1 cellular context compared by ENCODE assay signal in the genomic region with DNA sequence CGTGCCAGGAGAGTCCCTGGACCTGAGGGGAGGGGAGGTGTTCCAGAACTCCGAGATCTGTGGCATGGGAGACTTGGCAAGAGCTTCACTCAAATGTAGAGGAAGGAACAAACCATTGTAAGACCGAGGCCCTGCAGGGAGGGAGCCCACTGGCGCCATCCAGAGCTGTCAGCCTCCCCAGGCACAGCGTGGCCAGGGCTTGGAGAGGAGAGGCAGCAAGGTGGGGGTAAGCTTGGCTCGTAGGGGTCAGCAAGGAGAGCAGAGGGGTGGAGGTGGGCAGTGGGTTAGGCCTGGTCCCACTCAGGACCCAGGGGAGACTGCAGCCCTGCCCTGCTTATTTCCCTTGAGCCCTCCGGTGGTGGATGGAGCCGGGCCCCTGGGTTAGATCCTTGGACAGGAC.
TF ChIP-seq lines count a peak whose summit lies in the region.

No MANE protein-coding gene starts in this region.

TF ChIP-seq in WTC11, 78 proteins besides CTCF, POLR2A, EP300 and RAD21 (continued from another document):
- TF ChIP-seq NR1H2 (CRISPR knock-in tag; IDR thresholded peaks at IDR 0.05), result no peak
- TF ChIP-seq SP1 (CRISPR knock-in tag; conservative IDR thresholded peaks at IDR 0.05), result no peak
- no peak for TF ChIP-seq GABPB1 (CRISPR knock-in tag; IDR thresholded peaks at IDR 0.05)
- TF ChIP-seq, protein P1, sequence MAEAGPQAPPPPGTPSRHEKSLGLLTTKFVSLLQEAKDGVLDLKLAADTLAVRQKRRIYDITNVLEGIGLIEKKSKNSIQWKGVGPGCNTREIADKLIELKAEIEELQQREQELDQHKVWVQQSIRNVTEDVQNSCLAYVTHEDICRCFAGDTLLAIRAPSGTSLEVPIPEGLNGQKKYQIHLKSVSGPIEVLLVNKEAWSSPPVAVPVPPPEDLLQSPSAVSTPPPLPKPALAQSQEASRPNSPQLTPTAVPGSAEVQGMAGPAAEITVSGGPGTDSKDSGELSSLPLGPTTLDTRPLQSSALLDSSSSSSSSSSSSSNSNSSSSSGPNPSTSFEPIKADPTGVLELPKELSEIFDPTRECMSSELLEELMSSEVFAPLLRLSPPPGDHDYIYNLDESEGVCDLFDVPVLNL (CRISPR knock-in tag; IDR thresholded peaks at IDR 0.05; ENCODE audit: borderline replicate concordance, low read depth), result no peak
- no peak for TF ChIP-seq MYBL2 (CRISPR knock-in tag; IDR thresholded peaks at IDR 0.05)
- no peak for TF ChIP-seq ZNF671 (CRISPR knock-in tag; IDR thresholded peaks at IDR 0.05)
- TF ChIP-seq FOXP1 (CRISPR knock-in tag; IDR thresholded peaks at IDR 0.05; ENCODE audit: borderline replicate concordance), result no peak
- TF ChIP-seq MXD4 (CRISPR knock-in tag; IDR thresholded peaks at IDR 0.05; ENCODE audit: borderline replicate concordance), result no peak
- TF ChIP-seq, protein P2, sequence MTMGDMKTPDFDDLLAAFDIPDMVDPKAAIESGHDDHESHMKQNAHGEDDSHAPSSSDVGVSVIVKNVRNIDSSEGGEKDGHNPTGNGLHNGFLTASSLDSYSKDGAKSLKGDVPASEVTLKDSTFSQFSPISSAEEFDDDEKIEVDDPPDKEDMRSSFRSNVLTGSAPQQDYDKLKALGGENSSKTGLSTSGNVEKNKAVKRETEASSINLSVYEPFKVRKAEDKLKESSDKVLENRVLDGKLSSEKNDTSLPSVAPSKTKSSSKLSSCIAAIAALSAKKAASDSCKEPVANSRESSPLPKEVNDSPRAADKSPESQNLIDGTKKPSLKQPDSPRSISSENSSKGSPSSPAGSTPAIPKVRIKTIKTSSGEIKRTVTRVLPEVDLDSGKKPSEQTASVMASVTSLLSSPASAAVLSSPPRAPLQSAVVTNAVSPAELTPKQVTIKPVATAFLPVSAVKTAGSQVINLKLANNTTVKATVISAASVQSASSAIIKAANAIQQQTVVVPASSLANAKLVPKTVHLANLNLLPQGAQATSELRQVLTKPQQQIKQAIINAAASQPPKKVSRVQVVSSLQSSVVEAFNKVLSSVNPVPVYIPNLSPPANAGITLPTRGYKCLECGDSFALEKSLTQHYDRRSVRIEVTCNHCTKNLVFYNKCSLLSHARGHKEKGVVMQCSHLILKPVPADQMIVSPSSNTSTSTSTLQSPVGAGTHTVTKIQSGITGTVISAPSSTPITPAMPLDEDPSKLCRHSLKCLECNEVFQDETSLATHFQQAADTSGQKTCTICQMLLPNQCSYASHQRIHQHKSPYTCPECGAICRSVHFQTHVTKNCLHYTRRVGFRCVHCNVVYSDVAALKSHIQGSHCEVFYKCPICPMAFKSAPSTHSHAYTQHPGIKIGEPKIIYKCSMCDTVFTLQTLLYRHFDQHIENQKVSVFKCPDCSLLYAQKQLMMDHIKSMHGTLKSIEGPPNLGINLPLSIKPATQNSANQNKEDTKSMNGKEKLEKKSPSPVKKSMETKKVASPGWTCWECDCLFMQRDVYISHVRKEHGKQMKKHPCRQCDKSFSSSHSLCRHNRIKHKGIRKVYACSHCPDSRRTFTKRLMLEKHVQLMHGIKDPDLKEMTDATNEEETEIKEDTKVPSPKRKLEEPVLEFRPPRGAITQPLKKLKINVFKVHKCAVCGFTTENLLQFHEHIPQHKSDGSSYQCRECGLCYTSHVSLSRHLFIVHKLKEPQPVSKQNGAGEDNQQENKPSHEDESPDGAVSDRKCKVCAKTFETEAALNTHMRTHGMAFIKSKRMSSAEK (CRISPR knock-in tag; IDR thresholded peaks at IDR 0.05; ENCODE audit: borderline replicate concordance), result no peak
- TF ChIP-seq ESRRA (CRISPR knock-in tag; IDR thresholded peaks at IDR 0.05; ENCODE audit: borderline replicate concordance), result no peak
- TF ChIP-seq, protein P3, sequence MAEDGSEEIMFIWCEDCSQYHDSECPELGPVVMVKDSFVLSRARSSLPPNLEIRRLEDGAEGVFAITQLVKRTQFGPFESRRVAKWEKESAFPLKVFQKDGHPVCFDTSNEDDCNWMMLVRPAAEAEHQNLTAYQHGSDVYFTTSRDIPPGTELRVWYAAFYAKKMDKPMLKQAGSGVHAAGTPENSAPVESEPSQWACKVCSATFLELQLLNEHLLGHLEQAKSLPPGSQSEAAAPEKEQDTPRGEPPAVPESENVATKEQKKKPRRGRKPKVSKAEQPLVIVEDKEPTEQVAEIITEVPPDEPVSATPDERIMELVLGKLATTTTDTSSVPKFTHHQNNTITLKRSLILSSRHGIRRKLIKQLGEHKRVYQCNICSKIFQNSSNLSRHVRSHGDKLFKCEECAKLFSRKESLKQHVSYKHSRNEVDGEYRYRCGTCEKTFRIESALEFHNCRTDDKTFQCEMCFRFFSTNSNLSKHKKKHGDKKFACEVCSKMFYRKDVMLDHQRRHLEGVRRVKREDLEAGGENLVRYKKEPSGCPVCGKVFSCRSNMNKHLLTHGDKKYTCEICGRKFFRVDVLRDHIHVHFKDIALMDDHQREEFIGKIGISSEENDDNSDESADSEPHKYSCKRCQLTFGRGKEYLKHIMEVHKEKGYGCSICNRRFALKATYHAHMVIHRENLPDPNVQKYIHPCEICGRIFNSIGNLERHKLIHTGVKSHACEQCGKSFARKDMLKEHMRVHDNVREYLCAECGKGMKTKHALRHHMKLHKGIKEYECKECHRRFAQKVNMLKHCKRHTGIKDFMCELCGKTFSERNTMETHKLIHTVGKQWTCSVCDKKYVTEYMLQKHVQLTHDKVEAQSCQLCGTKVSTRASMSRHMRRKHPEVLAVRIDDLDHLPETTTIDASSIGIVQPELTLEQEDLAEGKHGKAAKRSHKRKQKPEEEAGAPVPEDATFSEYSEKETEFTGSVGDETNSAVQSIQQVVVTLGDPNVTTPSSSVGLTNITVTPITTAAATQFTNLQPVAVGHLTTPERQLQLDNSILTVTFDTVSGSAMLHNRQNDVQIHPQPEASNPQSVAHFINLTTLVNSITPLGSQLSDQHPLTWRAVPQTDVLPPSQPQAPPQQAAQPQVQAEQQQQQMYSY (CRISPR knock-in tag; IDR thresholded peaks at IDR 0.05), result no peak
- TF ChIP-seq ETV6 (CRISPR knock-in tag; IDR thresholded peaks at IDR 0.05), result no peak
- TF ChIP-seq, protein P4, sequence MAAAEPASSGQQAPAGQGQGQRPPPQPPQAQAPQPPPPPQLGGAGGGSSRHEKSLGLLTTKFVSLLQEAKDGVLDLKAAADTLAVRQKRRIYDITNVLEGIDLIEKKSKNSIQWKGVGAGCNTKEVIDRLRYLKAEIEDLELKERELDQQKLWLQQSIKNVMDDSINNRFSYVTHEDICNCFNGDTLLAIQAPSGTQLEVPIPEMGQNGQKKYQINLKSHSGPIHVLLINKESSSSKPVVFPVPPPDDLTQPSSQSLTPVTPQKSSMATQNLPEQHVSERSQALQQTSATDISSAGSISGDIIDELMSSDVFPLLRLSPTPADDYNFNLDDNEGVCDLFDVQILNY (CRISPR knock-in tag; IDR thresholded peaks at IDR 0.05), result no peak
